1 cellular context compared by ENCODE assay signal in genomic region chr6:10403385-10404106, GRCh38.
TF ChIP-seq lines count a peak whose summit lies in the region.

No MANE protein-coding gene starts in this region.

TF ChIP-seq in K562, 482 proteins besides CTCF, POLR2A, EP300 and RAD21 (continued from another document and continues in another):
- TF ChIP-seq, protein P1, sequence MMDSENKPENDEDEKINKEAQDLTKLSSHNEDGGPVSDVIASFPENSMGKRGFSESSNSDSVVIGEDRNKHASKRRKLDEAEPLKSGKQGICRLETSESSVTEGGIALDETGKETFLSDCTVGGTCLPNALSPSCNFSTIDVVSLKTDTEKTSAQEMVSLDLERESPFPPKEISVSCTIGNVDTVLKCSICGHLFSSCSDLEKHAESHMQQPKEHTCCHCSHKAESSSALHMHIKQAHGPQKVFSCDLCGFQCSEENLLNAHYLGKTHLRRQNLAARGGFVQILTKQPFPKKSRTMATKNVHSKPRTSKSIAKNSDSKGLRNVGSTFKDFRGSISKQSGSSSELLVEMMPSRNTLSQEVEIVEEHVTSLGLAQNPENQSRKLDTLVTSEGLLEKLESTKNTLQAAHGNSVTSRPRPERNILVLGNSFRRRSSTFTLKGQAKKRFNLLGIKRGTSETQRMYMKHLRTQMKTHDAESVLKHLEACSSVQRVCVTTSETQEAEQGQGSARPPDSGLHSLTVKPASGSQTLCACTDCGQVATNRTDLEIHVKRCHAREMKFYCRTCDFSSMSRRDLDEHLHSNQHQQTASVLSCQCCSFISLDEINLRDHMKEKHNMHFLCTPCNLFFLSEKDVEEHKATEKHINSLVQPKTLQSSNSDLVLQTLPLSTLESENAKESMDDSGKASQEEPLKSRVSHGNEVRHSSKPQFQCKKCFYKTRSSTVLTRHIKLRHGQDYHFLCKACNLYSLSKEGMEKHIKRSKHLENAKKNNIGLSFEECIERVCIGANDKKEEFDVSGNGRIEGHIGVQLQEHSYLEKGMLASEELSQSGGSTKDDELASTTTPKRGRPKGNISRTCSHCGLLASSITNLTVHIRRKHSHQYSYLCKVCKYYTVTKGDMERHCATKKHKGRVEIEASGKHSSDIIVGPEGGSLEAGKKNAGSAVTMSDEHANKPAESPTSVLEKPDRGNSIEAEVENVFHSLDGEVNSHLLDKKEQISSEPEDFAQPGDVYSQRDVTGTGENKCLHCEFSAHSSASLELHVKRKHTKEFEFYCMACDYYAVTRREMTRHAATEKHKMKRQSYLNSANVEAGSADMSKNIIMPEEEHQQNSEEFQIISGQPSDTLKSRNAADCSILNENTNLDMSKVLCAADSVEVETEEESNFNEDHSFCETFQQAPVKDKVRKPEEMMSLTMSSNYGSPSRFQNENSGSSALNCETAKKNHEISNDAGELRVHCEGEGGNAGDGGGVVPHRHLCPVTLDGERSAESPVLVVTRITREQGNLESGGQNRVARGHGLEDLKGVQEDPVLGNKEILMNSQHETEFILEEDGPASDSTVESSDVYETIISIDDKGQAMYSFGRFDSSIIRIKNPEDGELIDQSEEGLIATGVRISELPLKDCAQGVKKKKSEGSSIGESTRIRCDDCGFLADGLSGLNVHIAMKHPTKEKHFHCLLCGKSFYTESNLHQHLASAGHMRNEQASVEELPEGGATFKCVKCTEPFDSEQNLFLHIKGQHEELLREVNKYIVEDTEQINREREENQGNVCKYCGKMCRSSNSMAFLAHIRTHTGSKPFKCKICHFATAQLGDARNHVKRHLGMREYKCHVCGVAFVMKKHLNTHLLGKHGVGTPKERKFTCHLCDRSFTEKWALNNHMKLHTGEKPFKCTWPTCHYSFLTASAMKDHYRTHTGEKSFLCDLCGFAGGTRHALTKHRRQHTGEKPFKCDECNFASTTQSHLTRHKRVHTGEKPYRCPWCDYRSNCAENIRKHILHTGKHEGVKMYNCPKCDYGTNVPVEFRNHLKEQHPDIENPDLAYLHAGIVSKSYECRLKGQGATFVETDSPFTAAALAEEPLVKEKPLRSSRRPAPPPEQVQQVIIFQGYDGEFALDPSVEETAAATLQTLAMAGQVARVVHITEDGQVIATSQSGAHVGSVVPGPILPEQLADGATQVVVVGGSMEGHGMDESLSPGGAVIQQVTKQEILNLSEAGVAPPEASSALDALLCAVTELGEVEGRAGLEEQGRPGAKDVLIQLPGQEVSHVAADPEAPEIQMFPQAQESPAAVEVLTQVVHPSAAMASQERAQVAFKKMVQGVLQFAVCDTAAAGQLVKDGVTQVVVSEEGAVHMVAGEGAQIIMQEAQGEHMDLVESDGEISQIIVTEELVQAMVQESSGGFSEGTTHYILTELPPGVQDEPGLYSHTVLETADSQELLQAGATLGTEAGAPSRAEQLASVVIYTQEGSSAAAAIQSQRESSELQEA (IDR thresholded peaks at IDR 0.05; ENCODE audit: low read depth), result no peak
- TF ChIP-seq, protein P2, sequence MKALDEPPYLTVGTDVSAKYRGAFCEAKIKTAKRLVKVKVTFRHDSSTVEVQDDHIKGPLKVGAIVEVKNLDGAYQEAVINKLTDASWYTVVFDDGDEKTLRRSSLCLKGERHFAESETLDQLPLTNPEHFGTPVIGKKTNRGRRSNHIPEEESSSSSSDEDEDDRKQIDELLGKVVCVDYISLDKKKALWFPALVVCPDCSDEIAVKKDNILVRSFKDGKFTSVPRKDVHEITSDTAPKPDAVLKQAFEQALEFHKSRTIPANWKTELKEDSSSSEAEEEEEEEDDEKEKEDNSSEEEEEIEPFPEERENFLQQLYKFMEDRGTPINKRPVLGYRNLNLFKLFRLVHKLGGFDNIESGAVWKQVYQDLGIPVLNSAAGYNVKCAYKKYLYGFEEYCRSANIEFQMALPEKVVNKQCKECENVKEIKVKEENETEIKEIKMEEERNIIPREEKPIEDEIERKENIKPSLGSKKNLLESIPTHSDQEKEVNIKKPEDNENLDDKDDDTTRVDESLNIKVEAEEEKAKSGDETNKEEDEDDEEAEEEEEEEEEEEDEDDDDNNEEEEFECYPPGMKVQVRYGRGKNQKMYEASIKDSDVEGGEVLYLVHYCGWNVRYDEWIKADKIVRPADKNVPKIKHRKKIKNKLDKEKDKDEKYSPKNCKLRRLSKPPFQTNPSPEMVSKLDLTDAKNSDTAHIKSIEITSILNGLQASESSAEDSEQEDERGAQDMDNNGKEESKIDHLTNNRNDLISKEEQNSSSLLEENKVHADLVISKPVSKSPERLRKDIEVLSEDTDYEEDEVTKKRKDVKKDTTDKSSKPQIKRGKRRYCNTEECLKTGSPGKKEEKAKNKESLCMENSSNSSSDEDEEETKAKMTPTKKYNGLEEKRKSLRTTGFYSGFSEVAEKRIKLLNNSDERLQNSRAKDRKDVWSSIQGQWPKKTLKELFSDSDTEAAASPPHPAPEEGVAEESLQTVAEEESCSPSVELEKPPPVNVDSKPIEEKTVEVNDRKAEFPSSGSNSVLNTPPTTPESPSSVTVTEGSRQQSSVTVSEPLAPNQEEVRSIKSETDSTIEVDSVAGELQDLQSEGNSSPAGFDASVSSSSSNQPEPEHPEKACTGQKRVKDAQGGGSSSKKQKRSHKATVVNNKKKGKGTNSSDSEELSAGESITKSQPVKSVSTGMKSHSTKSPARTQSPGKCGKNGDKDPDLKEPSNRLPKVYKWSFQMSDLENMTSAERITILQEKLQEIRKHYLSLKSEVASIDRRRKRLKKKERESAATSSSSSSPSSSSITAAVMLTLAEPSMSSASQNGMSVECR (CRISPR knock-in tag; IDR thresholded peaks at IDR 0.05), result no peak
- 0 out of 4 replicates have a peak, but pooled peaks of 1 of the 2 experiments have one; percentile 13 for TF ChIP-seq KDM1A (IDR thresholded peaks at IDR 0.05)
- TF ChIP-seq, protein P3, sequence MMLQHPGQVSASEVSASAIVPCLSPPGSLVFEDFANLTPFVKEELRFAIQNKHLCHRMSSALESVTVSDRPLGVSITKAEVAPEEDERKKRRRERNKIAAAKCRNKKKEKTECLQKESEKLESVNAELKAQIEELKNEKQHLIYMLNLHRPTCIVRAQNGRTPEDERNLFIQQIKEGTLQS (IDR thresholded peaks at IDR 0.05), result peak; percentile 63
- TF ChIP-seq, protein P3 (CRISPR knock-in tag; conservative IDR thresholded peaks at IDR 0.05), result 0 out of 2 replicates have a peak, but pooled peaks have one; percentile 48
- TF ChIP-seq CBX8 (IDR thresholded peaks at IDR 0.05; ENCODE audit: borderline replicate concordance, extremely low read depth, low read depth, low read length, poor library complexity, severe bottlenecking), result no peak
- TF ChIP-seq MXI1 (IDR thresholded peaks at IDR 0.05; ENCODE audit: low read depth, low read length), result no peak; the same call in 1 of the 2 replicates
- TF ChIP-seq, protein P4, sequence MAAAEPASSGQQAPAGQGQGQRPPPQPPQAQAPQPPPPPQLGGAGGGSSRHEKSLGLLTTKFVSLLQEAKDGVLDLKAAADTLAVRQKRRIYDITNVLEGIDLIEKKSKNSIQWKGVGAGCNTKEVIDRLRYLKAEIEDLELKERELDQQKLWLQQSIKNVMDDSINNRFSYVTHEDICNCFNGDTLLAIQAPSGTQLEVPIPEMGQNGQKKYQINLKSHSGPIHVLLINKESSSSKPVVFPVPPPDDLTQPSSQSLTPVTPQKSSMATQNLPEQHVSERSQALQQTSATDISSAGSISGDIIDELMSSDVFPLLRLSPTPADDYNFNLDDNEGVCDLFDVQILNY (CRISPR knock-in tag; IDR thresholded peaks at IDR 0.05), result no peak
- no peak for TF ChIP-seq MCM2 (IDR thresholded peaks at IDR 0.05; ENCODE audit: low read depth)
- TF ChIP-seq NELFE (IDR thresholded peaks at IDR 0.05; ENCODE audit: insufficient read depth, insufficient read length), result no peak
- 0 out of 2 replicates have a peak, but pooled peaks have one; percentile 30 for TF ChIP-seq CHAMP1 (IDR thresholded peaks at IDR 0.05)
- TF ChIP-seq RNF2 (IDR thresholded peaks at IDR 0.05), result no peak
- 0 out of 2 replicates have a peak, but pooled peaks have one; percentile 22 for TF ChIP-seq SOX6 (IDR thresholded peaks at IDR 0.05)
- no peak for TF ChIP-seq BACH1 (tag; IDR thresholded peaks at IDR 0.05)
- TF ChIP-seq ETV1 (tag; conservative IDR thresholded peaks at IDR 0.05; ENCODE audit: low read depth), result no peak
- TF ChIP-seq POLR3A (IDR thresholded peaks at IDR 0.05; ENCODE audit: borderline replicate concordance, extremely low read depth, insufficient read depth, insufficient read length), result no peak
- TF ChIP-seq FOXK2 (conservative IDR thresholded peaks at IDR 0.05 in 1 of 2, IDR thresholded peaks at IDR 0.05 in 1 of 2; ENCODE audit: low read depth in 2 of 2), result peak; percentile 49 to 71; a peak in 2 of 4 replicates
- TF ChIP-seq MBD2 (IDR thresholded peaks at IDR 0.05; ENCODE audit: borderline replicate concordance, low read depth), result no peak
- no peak for TF ChIP-seq PTTG1 (tag; IDR thresholded peaks at IDR 0.05; ENCODE audit: low read depth)
- no peak for TF ChIP-seq CTCFL (IDR thresholded peaks at IDR 0.05; ENCODE audit: borderline replicate concordance, insufficient read depth, low read depth, low read length, poor library complexity, severe bottlenecking)
- TF ChIP-seq ELF1 (tag; IDR thresholded peaks at IDR 0.05), result no peak
- TF ChIP-seq NFIC (IDR thresholded peaks at IDR 0.05), result no peak
- no peak for TF ChIP-seq ETS2 (tag; IDR thresholded peaks at IDR 0.05; ENCODE audit: borderline replicate concordance, poor library complexity, severe bottlenecking)
- TF ChIP-seq DEAF1 (CRISPR knock-in tag; IDR thresholded peaks at IDR 0.05), result no peak
- TF ChIP-seq DNMT1 (IDR thresholded peaks at IDR 0.05), result no peak
- TF ChIP-seq DIDO1 (tag; IDR thresholded peaks at IDR 0.05; ENCODE audit: low read depth), result peak; percentile 48; the same call in 1 of the 2 replicates
- no peak for TF ChIP-seq SPI1 (IDR thresholded peaks at IDR 0.05; ENCODE audit: borderline replicate concordance, low read depth, low read length)
- TF ChIP-seq, protein P5, sequence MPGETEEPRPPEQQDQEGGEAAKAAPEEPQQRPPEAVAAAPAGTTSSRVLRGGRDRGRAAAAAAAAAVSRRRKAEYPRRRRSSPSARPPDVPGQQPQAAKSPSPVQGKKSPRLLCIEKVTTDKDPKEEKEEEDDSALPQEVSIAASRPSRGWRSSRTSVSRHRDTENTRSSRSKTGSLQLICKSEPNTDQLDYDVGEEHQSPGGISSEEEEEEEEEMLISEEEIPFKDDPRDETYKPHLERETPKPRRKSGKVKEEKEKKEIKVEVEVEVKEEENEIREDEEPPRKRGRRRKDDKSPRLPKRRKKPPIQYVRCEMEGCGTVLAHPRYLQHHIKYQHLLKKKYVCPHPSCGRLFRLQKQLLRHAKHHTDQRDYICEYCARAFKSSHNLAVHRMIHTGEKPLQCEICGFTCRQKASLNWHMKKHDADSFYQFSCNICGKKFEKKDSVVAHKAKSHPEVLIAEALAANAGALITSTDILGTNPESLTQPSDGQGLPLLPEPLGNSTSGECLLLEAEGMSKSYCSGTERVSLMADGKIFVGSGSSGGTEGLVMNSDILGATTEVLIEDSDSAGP (CRISPR knock-in tag; IDR thresholded peaks at IDR 0.05), result no peak
- TF ChIP-seq STAT5B (CRISPR knock-in tag; IDR thresholded peaks at IDR 0.05), result no peak
- TF ChIP-seq EHMT2 (IDR thresholded peaks at IDR 0.05), result no peak
- no peak; the same call in 1 of the 2 replicates for TF ChIP-seq C11orf30 (IDR thresholded peaks at IDR 0.05; ENCODE audit: low read depth)
- no peak for TF ChIP-seq CAMTA2 (CRISPR knock-in tag; conservative IDR thresholded peaks at IDR 0.05)
